ENCODE assay signal across 8 cellular contexts in genomic region chr1:224623743-224624333, GRCh38. TPM values are rescaled to one million over a fixed set of nuclear protein-coding genes. Genes with fewer than 3 reads are reported as not detected.
DNase-seq lines count a peak whose midpoint lies in the region; ATAC-seq and TF ChIP-seq lines count a peak whose summit lies in the region.

No MANE protein-coding gene starts in this region.

- in situ Hi-C loops in GM13977 (cut with MboI; ENCODE audit: low pct_unique_long_range_greater_than_20kb, low sequenced_read_pairs, unreplicated experiment): no loop called here

- peak; percentile 71 for DNase-seq in GM13977 (ENCODE audit: low spot score)
- peak; percentile 80 for DNase-seq in NCI-H226
- peak; percentile 40 for DNase-seq in activated CD8-positive, alpha-beta memory T cell treated with anti-CD3 and anti-CD28 coated beads, Interleukin-2, amount 50 U/mL, for 1 hour (ENCODE audit: extremely low read depth)
- peak; percentile 45 for DNase-seq in glomerular endothelial cell (ENCODE audit: extremely low read depth, low read depth, low spot score)
- peak; percentile 57 to 67 for DNase-seq in stimulated activated CD8-positive, alpha-beta memory T cell treated with anti-CD3 and anti-CD28 coated beads, Interleukin-7, amount 100 ng/mL, for 4 hours (ENCODE audit: low read depth in 2 of 2)
- no peak for DNase-seq in NCI-H2081 treated with DMSO at 0.1 percent for 48 hours (lab: John Stamatoyannopoulos, UW)
- DNase-seq in medulla oblongata (ENCODE audit: extremely low spot score): no peak

- TF ChIP-seq CTCF in GM13977 (IDR thresholded peaks at IDR 0.05; ENCODE audit: extremely low read depth, insufficient read depth, missing control alignments): no peak

- ATAC-seq in HG02642 (IDR thresholded peaks at IDR 0.05; ENCODE audit: poor library complexity, unreplicated experiment): peak; percentile 75

RNA-seq across cellular contexts. Expression of gene CNIH3, which starts 7.7 kb away (rescaled TPM):
- 3.1 and 3.4 TPM in 2 replicates for total RNA-seq in glomerular endothelial cell

Comparison
In these comparisons a context has a peak if more than half of its experiments do, and no peak if none do; other contexts are left out.
1. DNase-seq: peak in GM13977 (single experiment), NCI-H226 (single experiment), activated CD8-positive, alpha-beta memory T cell treated with anti-CD3 and anti-CD28 coated beads, Interleukin-2, amount 50 U/mL, for 1 hour (single experiment), glomerular endothelial cell (single experiment) and stimulated activated CD8-positive, alpha-beta memory T cell treated with anti-CD3 and anti-CD28 coated beads, Interleukin-7, amount 100 ng/mL, for 4 hours (2 of 2); none in NCI-H2081 treated with DMSO at 0.1 percent for 48 hours (single experiment) and medulla oblongata (single experiment).